In the genomic region with DNA sequence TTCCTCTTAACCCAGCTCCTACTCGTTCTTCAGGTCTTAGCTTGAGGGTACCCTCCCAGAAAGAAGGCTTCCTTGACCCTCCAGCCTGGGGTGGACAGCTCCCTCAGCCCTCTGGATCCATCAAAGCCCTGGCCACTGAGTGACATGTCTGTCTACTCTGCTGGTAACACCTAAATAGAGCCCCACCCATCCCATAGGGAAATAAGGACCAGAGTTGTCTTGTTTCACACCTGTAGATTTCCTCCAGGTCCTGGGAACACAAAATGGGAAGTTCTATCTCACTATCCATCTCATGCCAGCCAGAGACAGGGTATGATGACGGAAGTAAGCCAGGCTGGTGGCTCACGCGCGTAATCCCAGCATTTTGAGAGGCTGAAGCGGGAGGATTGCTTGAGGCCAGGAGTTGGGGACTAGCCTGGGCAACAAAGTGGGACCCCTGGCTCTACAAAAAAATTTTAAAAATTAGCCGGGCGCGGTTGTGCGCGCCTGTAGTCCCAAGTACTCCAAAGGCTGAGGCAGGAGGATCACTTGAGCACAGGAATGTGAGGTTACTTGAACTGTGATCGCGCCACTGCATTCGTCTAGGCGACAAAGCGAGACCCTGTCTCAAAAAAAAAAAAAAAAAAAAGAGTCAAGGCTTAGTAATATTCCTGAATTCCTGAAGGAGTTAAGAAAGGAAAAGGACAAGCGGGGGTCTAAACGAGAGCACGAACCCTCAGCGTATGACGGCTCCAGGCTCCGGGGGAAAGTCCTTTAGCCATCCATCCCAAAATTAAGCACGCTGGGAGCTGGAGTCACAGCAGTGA, we compare ENCODE assay signal across 8 cellular contexts. TPM values are rescaled to one million over a fixed set of nuclear protein-coding genes. Genes with fewer than 3 reads are reported as not detected.
DNase-seq lines count a peak whose midpoint lies in the region; ATAC-seq and TF ChIP-seq lines count a peak whose summit lies in the region.

No MANE protein-coding gene starts in this region.

- ATAC-seq in stimulated activated memory B cell treated with anti-CD40 and anti-IgM and Interleukin-4, amounts not matched to agents 10 μg/mL and 1 μg/mL and 100 μg/mL, for 72 hours = peak; percentile 4
- ATAC-seq in HG03135 (IDR thresholded peaks at IDR 0.05; ENCODE audit: unreplicated experiment) = no peak

- H3K27ac ChIP-seq in HUES64 (ENCODE audit: low read depth, low read length) (peak overlapping the region; percentile 94), ascending aorta (peak overlapping the region; percentile 93 to 96)

- H3K4me1 Mint-ChIP-seq in immature natural killer cell = peaks cover 86 to 92% of the 10 kb centered on the region in 2 donors
- H3K4me1 Mint-ChIP-seq in stimulated activated memory B cell treated with anti-CD40 and anti-IgM and Interleukin-4, amounts not matched to agents 10 μg/mL and 1 μg/mL and 100 μg/mL, for 72 hours = peaks cover 62% of the 10 kb centered on the region

- H3K4me3 Mint-ChIP-seq in immature natural killer cell = peak overlapping the region; percentile 91 to 98 (median 96)
- peak overlapping the region; percentile 96 for H3K4me3 Mint-ChIP-seq in stimulated activated memory B cell treated with anti-CD40 and anti-IgM and Interleukin-4, amounts not matched to agents 10 μg/mL and 1 μg/mL and 100 μg/mL, for 72 hours

- peaks cover 22 to 24% (median 24%) of the 10 kb centered on the region in 3 donors for H3K36me3 Mint-ChIP-seq in immature natural killer cell
- H3K36me3 Mint-ChIP-seq in stimulated activated memory B cell treated with anti-CD40 and anti-IgM and Interleukin-4, amounts not matched to agents 10 μg/mL and 1 μg/mL and 100 μg/mL, for 72 hours = peaks cover 44% of the 10 kb centered on the region

- H3K4me1 ChIP-seq in BE2C (peaks cover 3% of the 10 kb centered on the region; the same call in 1 of the 2 replicates), HUES64 (ENCODE audit: insufficient read depth, low read length) (peaks cover 5% of the 10 kb centered on the region; the same call in 1 of the 2 replicates), ascending aorta (peaks cover 8 to 19% of the 10 kb centered on the region in 2 donors)

- 52% methylated on average over 23 of the region's 23 CpGs for WGBS in HUES64

- H3K4me3 ChIP-seq in BE2C (ENCODE audit: low read depth, low read length) = peak overlapping the region; percentile 98
- H3K4me3 ChIP-seq in HUES64 (ENCODE audit: low read length) = peak overlapping the region; percentile 71
- peak overlapping the region; percentile 55 to 86 for H3K4me3 ChIP-seq in ascending aorta

- H3K9ac ChIP-seq in HUES64 (ENCODE audit: low read depth, low read length) = peak overlapping the region; percentile 93

- H3K9me3 ChIP-seq in BE2C (no peaks in the 10 kb centered on the region), HUES64 (ENCODE audit: insufficient read depth, low read depth, low read length) (no peaks in the 10 kb centered on the region), ascending aorta (no peaks in the 10 kb centered on the region)

- peaks cover 0 to 1% (median 0%) of the 10 kb centered on the region in 6 donors for H3K9me3 Mint-ChIP-seq in immature natural killer cell
- H3K9me3 Mint-ChIP-seq in stimulated activated memory B cell treated with anti-CD40 and anti-IgM and Interleukin-4, amounts not matched to agents 10 μg/mL and 1 μg/mL and 100 μg/mL, for 72 hours = no peaks in the 10 kb centered on the region

- H3K27me3 Mint-ChIP-seq in immature natural killer cell (ENCODE audit: low read depth in 3 of 3) = peaks cover 41 to 50% (median 48%) of the 10 kb centered on the region in 3 donors
- no peaks in the 10 kb centered on the region for H3K27me3 Mint-ChIP-seq in stimulated activated memory B cell treated with anti-CD40 and anti-IgM and Interleukin-4, amounts not matched to agents 10 μg/mL and 1 μg/mL and 100 μg/mL, for 72 hours

- peak overlapping the region; percentile 96 to 100 (median 100) for H3K27ac Mint-ChIP-seq in immature natural killer cell
- peak overlapping the region; percentile 99 for H3K27ac Mint-ChIP-seq in stimulated activated memory B cell treated with anti-CD40 and anti-IgM and Interleukin-4, amounts not matched to agents 10 μg/mL and 1 μg/mL and 100 μg/mL, for 72 hours

- no peak for DNase-seq in BE2C
- DNase-seq in ascending aorta (ENCODE audit: low spot score in 2 of 2) = no peak
- no peak for DNase-seq in immature natural killer cell
- DNase-seq in LoVo (ENCODE audit: low spot score) = no peak
- no peak for DNase-seq in islet precursor cell

- H3K36me3 ChIP-seq in BE2C = peaks cover 45% of the 10 kb centered on the region
- H3K36me3 ChIP-seq in HUES64 (ENCODE audit: insufficient read depth, low read length) = peaks cover 56% of the 10 kb centered on the region
- peaks cover 37 to 46% of the 10 kb centered on the region in 2 donors for H3K36me3 ChIP-seq in ascending aorta

- no peaks in the 10 kb centered on the region for H3K27me3 ChIP-seq in BE2C
- H3K27me3 ChIP-seq in HUES64 (ENCODE audit: insufficient read depth, low read length) = no peaks in the 10 kb centered on the region
- H3K27me3 ChIP-seq in ascending aorta = no peaks in the 10 kb centered on the region

- TF ChIP-seq CTCF in BE2C (IDR thresholded peaks at IDR 0.05; ENCODE audit: low read depth, low read length) = no peak
- TF ChIP-seq CTCF in ascending aorta (IDR thresholded peaks at IDR 0.05) = no peak

- intact Hi-C loops in ascending aorta (cut with DNase I) = loop anchor here (1.0 to 10.0 kb wide), 6 partner anchors 14 to 768 kb away; a partner anchor contains a TSS

RNA-seq across cellular contexts. Expression of a gene that starts 0.5 kb away (rescaled TPM):
- 54.0 TPM for polyA plus RNA-seq in BE2C (2012; ENCODE audit: insufficient read depth, insufficient read length, low read depth)
- polyA plus RNA-seq in HUES64 (2013, experiment 1 of 2) = 21.2 TPM
- 23.6 TPM for polyA plus RNA-seq in HUES64 (2013, experiment 2 of 2)
- total RNA-seq in ascending aorta = 18.4 TPM
- 10 to 100 TPM; 14.2 to 38.2 (median 16.9) TPM for polyA plus RNA-seq in immature natural killer cell

RNA-seq across cellular contexts. Expression of a gene that starts 44.3 kb away (rescaled TPM):
- 115 TPM for polyA plus RNA-seq in BE2C (2012; ENCODE audit: insufficient read depth, insufficient read length, low read depth)
- polyA plus RNA-seq in HUES64 (2013, experiment 1 of 2) = 14.7 TPM
- polyA plus RNA-seq in HUES64 (2013, experiment 2 of 2) = 15.6 TPM
- total RNA-seq in ascending aorta = 103 TPM
- polyA plus RNA-seq in immature natural killer cell = 100 to 1,000 TPM in 1 of 3 donors, 10 to 100 TPM in 2; 51.4 to 196 (median 66.4) TPM

RNA-seq across cellular contexts. Expression of a gene that starts 45.3 kb away (rescaled TPM):
- polyA plus RNA-seq in BE2C (2012; ENCODE audit: insufficient read depth, insufficient read length, low read depth) = 344 TPM
- 180 TPM for polyA plus RNA-seq in HUES64 (2013, experiment 1 of 2)
- polyA plus RNA-seq in HUES64 (2013, experiment 2 of 2) = 189 TPM
- total RNA-seq in ascending aorta = 81.1 TPM
- 100 to 1,000 TPM in 1 of 3 donors, 10 to 100 TPM in 2; 23.3 to 103 (median 48.8) TPM for polyA plus RNA-seq in immature natural killer cell

RNA-seq across cellular contexts. Expression of a gene that starts 54.5 kb away (rescaled TPM):
- 28.2 TPM for polyA plus RNA-seq in BE2C (2012; ENCODE audit: insufficient read depth, insufficient read length, low read depth)
- 5.2 TPM for polyA plus RNA-seq in HUES64 (2013, experiment 1 of 2)
- polyA plus RNA-seq in HUES64 (2013, experiment 2 of 2) = 5.6 TPM
- total RNA-seq in ascending aorta = 17.5 TPM
- 10 to 100 TPM in 2 of 3 donors, 1 to 10 TPM in 1; 8.9 to 14.8 (median 14.7) TPM for polyA plus RNA-seq in immature natural killer cell
